13 cellular contexts compared by ENCODE assay signal in genomic region chr9:126877418-126877817, GRCh38.
"Had no signal": no experiment of that assay in that cellular context is flagged by ENCODE, and none has a peak within 500 bp of the region (broad histone marks: within the 10 kb centered on the region; RNA-seq: fewer than 3 reads in every experiment).

No MANE protein-coding gene starts in this region.

- H3K27ac Mint-ChIP-seq: memory B cell had no signal

- H3K27me3 Mint-ChIP-seq: memory B cell had no signal

- H3K9me3 Mint-ChIP-seq: memory B cell had no signal

- H3K27me3 ChIP-seq: cardiac muscle cell, thyroid gland had no signal

- H3K4me3 Mint-ChIP-seq: memory B cell had no signal

- DNase-seq: activated CD4-positive, alpha-beta T cell treated with anti-CD3 and anti-CD28 coated beads, Interleukin-2, amount 50 U/mL, for 48 hours; activated CD8-positive, alpha-beta memory T cell treated with anti-CD3 and anti-CD28 coated beads, Interleukin-2, amount 50 U/mL, for 4 hours; cortex of kidney; effector CD8-positive, alpha-beta T cell; kidney; left ventricle myocardium inferior; Right ventricle myocardium superior; small intestine; thyroid gland had no signal

- H3K4me3 ChIP-seq: cardiac muscle cell, left ventricle myocardium inferior, thyroid gland had no signal

- H3K27ac ChIP-seq: cardiac muscle cell, left ventricle myocardium inferior, thyroid gland had no signal

- ATAC-seq: activated CD4-positive, CD25-positive, alpha-beta regulatory T cell treated with anti-CD3 and anti-CD28 coated beads, Interleukin-2, amount 50 U/mL, for 24 hours; SK-N-SH treated with all-trans-retinoic acid at 6 μM for 48 hours had no signal
